In the genomic region with DNA sequence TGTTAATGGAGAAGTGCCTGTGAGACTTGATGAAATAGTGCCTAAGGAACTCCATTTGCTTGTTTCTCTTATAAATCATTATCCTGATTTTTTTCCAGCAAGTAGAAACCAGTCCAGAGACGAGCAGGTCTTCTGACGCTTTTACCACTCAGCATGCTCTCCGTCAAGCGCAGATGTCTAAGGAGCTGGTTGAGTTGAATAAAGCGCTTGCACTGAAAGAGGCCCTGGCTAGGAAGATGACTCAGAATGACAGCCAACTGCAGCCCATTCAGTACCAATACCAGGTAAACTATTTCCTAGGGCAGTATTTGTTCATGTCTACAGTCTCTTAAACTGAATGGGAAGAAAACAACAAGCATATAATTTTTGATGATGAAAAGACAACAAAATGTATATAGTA, we compare ENCODE assay signal across 23 cellular contexts.
DNase-seq lines count a peak whose midpoint lies in the region; ATAC-seq and TF ChIP-seq lines count a peak whose summit lies in the region.
"Had no signal": no experiment of that assay in that cellular context is flagged by ENCODE, and none has a peak within 500 bp of the region (broad histone marks: within the 10 kb centered on the region; RNA-seq: fewer than 3 reads in every experiment).

No MANE protein-coding gene starts in this region.

- no peaks in the 10 kb centered on the region for H3K36me3 ChIP-seq in IMR-90 (ENCODE audit: control insufficient read depth, insufficient read depth, low read length)
- H3K36me3 ChIP-seq: BE2C had no signal

- TF ChIP-seq POLR2A in IMR-90 (IDR thresholded peaks at IDR 0.05; ENCODE audit: low read depth, low read length) = no peak

- no peak overlapping the region for H3K27ac ChIP-seq in IMR-90 (ENCODE audit: insufficient read depth, low read length)
- H3K27ac ChIP-seq: A549; BLaER1 treated with 17β-estradiol and CSF1 and Interleukin-3, amounts not matched to agents 10 nM and 100 nM had no signal

- H4K8ac ChIP-seq in IMR-90 (ENCODE audit: low read depth in 2 of 2, low read length in 2 of 2) = no peak overlapping the region

- H3K27me3 ChIP-seq in IMR-90 (ENCODE audit: control insufficient read depth, insufficient read depth, low read length) = no peaks in the 10 kb centered on the region; the same call in 1 of the 2 replicates
- H3K27me3 ChIP-seq: BE2C had no signal

- H2BK20ac ChIP-seq in IMR-90 (ENCODE audit: low read depth, low read length) = no peak overlapping the region

- H3K9ac ChIP-seq in IMR-90 (ENCODE audit: low read depth, low read length) = no peak overlapping the region
- H3K9ac ChIP-seq: BLaER1 treated with 17β-estradiol and CSF1 and Interleukin-3, amounts not matched to agents 10 nM and 100 nM had no signal

- H3K9me1 ChIP-seq in IMR-90 (ENCODE audit: insufficient read depth, low read length) = no peaks in the 10 kb centered on the region

- H3K14ac ChIP-seq in IMR-90 (replicated peaks; ENCODE audit: low read depth, low read length) = no peak overlapping the region

- H4K91ac ChIP-seq in IMR-90 (ENCODE audit: insufficient read depth, low read depth, low read length) = no peak overlapping the region

- no peak overlapping the region for H2AFZ ChIP-seq in IMR-90 (replicated peaks; ENCODE audit: low read length, poor library complexity)

- no peak for TF ChIP-seq CTCF in IMR-90 (conservative IDR thresholded peaks at IDR 0.05; ENCODE audit: low read depth, low read length)
- no peak for TF ChIP-seq CTCF in astrocyte of the spinal cord (IDR thresholded peaks at IDR 0.05; ENCODE audit: low read depth, low read length)
- TF ChIP-seq CTCF in epithelial cell of esophagus (IDR thresholded peaks at IDR 0.05; ENCODE audit: insufficient read depth, low read depth, low read length, missing control alignments) = no peak

- no peaks in the 10 kb centered on the region for H3K4me1 ChIP-seq in IMR-90 (ENCODE audit: control insufficient read depth, insufficient read depth, low read length)
- H3K4me1 ChIP-seq: A549; BE2C; BLaER1 treated with 17β-estradiol and CSF1 and Interleukin-3, amounts not matched to agents 10 nM and 100 nM; HAP-1 had no signal

- H3K79me1 ChIP-seq in IMR-90 (ENCODE audit: low read depth in 1 of 2, low read length in 2 of 2) = no peaks in the 10 kb centered on the region

- TF ChIP-seq RAD21 in IMR-90 (IDR thresholded peaks at IDR 0.05; ENCODE audit: low read length) = no peak

- no peak overlapping the region for H2AK9ac ChIP-seq in IMR-90 (replicated peaks; ENCODE audit: low read depth, low read length, poor library complexity)

- H2AK5ac ChIP-seq in IMR-90 (ENCODE audit: low read depth, low read length) = no peak overlapping the region

- H2BK5ac ChIP-seq in IMR-90 (ENCODE audit: low read depth, low read length, poor library complexity, severe bottlenecking) = no peak overlapping the region

- H3K4me2 ChIP-seq in IMR-90 (ENCODE audit: low read depth, low read length) = no peak overlapping the region
- H3K4me2 ChIP-seq: A549; BLaER1 treated with 17β-estradiol and CSF1 and Interleukin-3, amounts not matched to agents 10 nM and 100 nM had no signal

- no peak overlapping the region for H3K23ac ChIP-seq in IMR-90 (ENCODE audit: low read depth, low read length)

- H3K9me3 ChIP-seq in IMR-90 (ENCODE audit: control insufficient read depth, insufficient read depth, low read length) = no peaks in the 10 kb centered on the region
- H3K9me3 ChIP-seq: A549, BE2C, HAP-1 had no signal

- WGBS in IMR-90 (ENCODE audit: extremely low coverage in 2 of 2, insufficient read length in 1 of 2), 2 experiments = no CpG with 5 or more reads among the region's 5 CpGs

- no peak overlapping the region for H4K5ac ChIP-seq in IMR-90 (ENCODE audit: low read depth, low read length)

- H4K20me1 ChIP-seq in IMR-90 (ENCODE audit: insufficient read depth, low read length) = no peaks in the 10 kb centered on the region
- H4K20me1 ChIP-seq: BLaER1 treated with 17β-estradiol and CSF1 and Interleukin-3, amounts not matched to agents 10 nM and 100 nM had no signal

- no peak overlapping the region for H3K4me3 ChIP-seq in IMR-90 (ENCODE audit: insufficient read depth, low read depth, low read length)
- H3K4me3 ChIP-seq in astrocyte of the spinal cord (ENCODE audit: low read depth, low read length) = no peak overlapping the region
- H3K4me3 ChIP-seq in epithelial cell of esophagus (ENCODE audit: low read length) = no peak overlapping the region
- H3K4me3 ChIP-seq: A549; BLaER1 treated with 17β-estradiol and CSF1 and Interleukin-3, amounts not matched to agents 10 nM and 100 nM; GM12878; HAP-1 had no signal

- H3K56ac ChIP-seq in IMR-90 (ENCODE audit: extremely low read depth, insufficient read depth, low read length) = no peak overlapping the region

- H3K18ac ChIP-seq in IMR-90 (ENCODE audit: low read depth, low read length) = no peak overlapping the region

- intact Hi-C loops in IMR-90 (cut with micrococcal nuclease) = no loop called here

- no peak overlapping the region for H2BK15ac ChIP-seq in IMR-90 (ENCODE audit: low read depth, low read length)

- ATAC-seq in IMR-90 (ENCODE audit: low read depth) (no peak), HG03439 (IDR thresholded peaks at IDR 0.05; ENCODE audit: unreplicated experiment) (no peak)
- ATAC-seq: A549, GM12878 had no signal

- POLR2A ChIA-PET in IMR-90 (lab: Charles Lee; ENCODE audit: unreplicated experiment) = no interaction called here

- no peak overlapping the region for H2BK120ac ChIP-seq in IMR-90 (ENCODE audit: low read depth, low read length)

- in situ Hi-C loops in IMR-90 (cut with MboI; ENCODE audit: low sequenced_read_pairs) = no loop called here
- in situ Hi-C loops in astrocyte of the spinal cord (cut with HindIII; ENCODE audit: low sequenced_read_pairs) = no loop called here

- no peak overlapping the region for H3K4ac ChIP-seq in IMR-90 (ENCODE audit: low read depth, low read length)

- dilution Hi-C loops in IMR-90 (cut with HindIII; ENCODE audit: low sequenced_read_pairs, unreplicated experiment) = no loop called here

- peak; percentile 8 for DNase-seq in IMR-90
- peak; percentile 10 for DNase-seq in astrocyte of the spinal cord (ENCODE audit: low read depth, low spot score)
- peak; percentile 21 for DNase-seq in epithelial cell of esophagus (ENCODE audit: low read depth)
- peak; percentile 31 for DNase-seq in retina
- no peak for DNase-seq in NCI-H1436 treated with DMSO at 0.1 percent for 48 hours (lab: John Stamatoyannopoulos, UW)
- no peak for DNase-seq in NCI-H748 (lab: John Stamatoyannopoulos, UW; ENCODE audit: unreplicated experiment)
- DNase-seq: 8988T; ACHN; AML-193; BE2C; CD4-positive, alpha-beta T cell; CD8-positive, alpha-beta memory T cell; DMS 273 treated with DMSO at 0.1 percent for 48 hours; DMS79; EL; GDM1; GOT3; HFFc6 had no signal

- CTCF ChIA-PET in IMR-90 (lab: Yijun Ruan, JAX) = no interaction called here

- no TSS peak for BruUV-seq in IMR-90 (replicated peaks; lab: Mats Ljungman, UMichigan)

TF ChIP-seq in IMR-90, 13 proteins besides CTCF, POLR2A, EP300 and RAD21:
- TF ChIP-seq NFE2L2 (IDR thresholded peaks at IDR 0.05; ENCODE audit: low read depth, low read length) (no peak), MXI1 (IDR thresholded peaks at IDR 0.05; ENCODE audit: borderline replicate concordance, low read depth, low read length) (no peak), MAZ (IDR thresholded peaks at IDR 0.05; ENCODE audit: borderline replicate concordance, low read depth, low read length) (no peak), RCOR1 (IDR thresholded peaks at IDR 0.05; ENCODE audit: insufficient replicate concordance, low read length) (no peak), MAFK (IDR thresholded peaks at IDR 0.05; ENCODE audit: low read depth, low read length) (no peak), CHD1 (IDR thresholded peaks at IDR 0.05; ENCODE audit: low read depth, low read length) (no peak), FOS (IDR thresholded peaks at IDR 0.05; ENCODE audit: low read depth, low read length) (no peak), BHLHE40 (IDR thresholded peaks at IDR 0.05; ENCODE audit: low read depth, low read length) (no peak), CEBPB (IDR thresholded peaks at IDR 0.05; ENCODE audit: low read depth, low read length) (no peak), RFX5 (IDR thresholded peaks at IDR 0.05; ENCODE audit: low read depth, low read length) (no peak), SMC3 (IDR thresholded peaks at IDR 0.05; ENCODE audit: low read depth, low read length) (no peak)
- TF ChIP-seq, protein P1, sequence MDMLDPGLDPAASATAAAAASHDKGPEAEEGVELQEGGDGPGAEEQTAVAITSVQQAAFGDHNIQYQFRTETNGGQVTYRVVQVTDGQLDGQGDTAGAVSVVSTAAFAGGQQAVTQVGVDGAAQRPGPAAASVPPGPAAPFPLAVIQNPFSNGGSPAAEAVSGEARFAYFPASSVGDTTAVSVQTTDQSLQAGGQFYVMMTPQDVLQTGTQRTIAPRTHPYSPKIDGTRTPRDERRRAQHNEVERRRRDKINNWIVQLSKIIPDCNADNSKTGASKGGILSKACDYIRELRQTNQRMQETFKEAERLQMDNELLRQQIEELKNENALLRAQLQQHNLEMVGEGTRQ (IDR thresholded peaks at IDR 0.05; ENCODE audit: low read depth, low read length) = no peak
- TF ChIP-seq, protein P2, sequence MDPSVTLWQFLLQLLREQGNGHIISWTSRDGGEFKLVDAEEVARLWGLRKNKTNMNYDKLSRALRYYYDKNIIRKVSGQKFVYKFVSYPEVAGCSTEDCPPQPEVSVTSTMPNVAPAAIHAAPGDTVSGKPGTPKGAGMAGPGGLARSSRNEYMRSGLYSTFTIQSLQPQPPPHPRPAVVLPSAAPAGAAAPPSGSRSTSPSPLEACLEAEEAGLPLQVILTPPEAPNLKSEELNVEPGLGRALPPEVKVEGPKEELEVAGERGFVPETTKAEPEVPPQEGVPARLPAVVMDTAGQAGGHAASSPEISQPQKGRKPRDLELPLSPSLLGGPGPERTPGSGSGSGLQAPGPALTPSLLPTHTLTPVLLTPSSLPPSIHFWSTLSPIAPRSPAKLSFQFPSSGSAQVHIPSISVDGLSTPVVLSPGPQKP (IDR thresholded peaks at IDR 0.05; ENCODE audit: borderline replicate concordance, low read depth, low read length) = no peak

Comparison
In these comparisons a context has a peak if more than half of its experiments do, and no peak if none do; other contexts are left out.
1. DNase-seq: peak in IMR-90 (single experiment), astrocyte of the spinal cord (single experiment), epithelial cell of esophagus (single experiment) and retina (single experiment); none in NCI-H1436 treated with DMSO at 0.1 percent for 48 hours (single experiment) and NCI-H748 (single experiment).